ENCODE assay signal across 1 cellular context in the genomic region with DNA sequence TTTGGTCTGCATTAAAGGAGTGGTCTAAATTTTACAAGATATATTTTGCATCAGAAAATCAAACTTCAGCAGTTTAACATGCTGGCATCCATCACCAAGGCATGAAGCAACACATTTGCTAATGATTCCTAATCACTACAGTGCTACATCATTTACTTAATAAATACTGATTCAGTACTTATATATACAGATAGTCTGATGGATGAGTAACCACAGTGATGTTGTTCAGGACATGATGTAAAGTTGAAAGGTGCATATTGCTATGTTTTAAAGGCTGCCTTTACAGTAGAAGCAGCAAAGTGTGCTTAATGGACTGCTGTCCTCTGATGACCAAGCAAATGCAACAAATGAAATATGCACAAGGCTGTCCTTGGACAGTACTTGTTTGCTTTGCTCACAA.
A peak's percentile ranks its signal among the peaks of the same experiment; 100 is the strongest.
TF ChIP-seq lines count a peak whose summit lies in the region.

No MANE protein-coding gene starts in this region.

TF ChIP-seq in HepG2, 621 proteins besides CTCF, POLR2A, EP300 and RAD21:
- TF ChIP-seq SOX5 (CRISPR knock-in tag; IDR thresholded peaks at IDR 0.05; ENCODE audit: borderline replicate concordance) (no peak), ZFP36L1 (CRISPR knock-in tag; IDR thresholded peaks at IDR 0.05) (no peak), RBM22 (optimal IDR thresholded peaks at IDR 0.05; ENCODE audit: low read length) (peak; percentile 79)
- TF ChIP-seq, protein P1, sequence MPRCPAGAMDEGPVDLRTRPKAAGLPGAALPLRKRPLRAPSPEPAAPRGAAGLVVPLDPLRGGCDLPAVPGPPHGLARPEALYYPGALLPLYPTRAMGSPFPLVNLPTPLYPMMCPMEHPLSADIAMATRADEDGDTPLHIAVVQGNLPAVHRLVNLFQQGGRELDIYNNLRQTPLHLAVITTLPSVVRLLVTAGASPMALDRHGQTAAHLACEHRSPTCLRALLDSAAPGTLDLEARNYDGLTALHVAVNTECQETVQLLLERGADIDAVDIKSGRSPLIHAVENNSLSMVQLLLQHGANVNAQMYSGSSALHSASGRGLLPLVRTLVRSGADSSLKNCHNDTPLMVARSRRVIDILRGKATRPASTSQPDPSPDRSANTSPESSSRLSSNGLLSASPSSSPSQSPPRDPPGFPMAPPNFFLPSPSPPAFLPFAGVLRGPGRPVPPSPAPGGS (CRISPR knock-in tag; IDR thresholded peaks at IDR 0.05), result no peak
- TF ChIP-seq, protein P2, sequence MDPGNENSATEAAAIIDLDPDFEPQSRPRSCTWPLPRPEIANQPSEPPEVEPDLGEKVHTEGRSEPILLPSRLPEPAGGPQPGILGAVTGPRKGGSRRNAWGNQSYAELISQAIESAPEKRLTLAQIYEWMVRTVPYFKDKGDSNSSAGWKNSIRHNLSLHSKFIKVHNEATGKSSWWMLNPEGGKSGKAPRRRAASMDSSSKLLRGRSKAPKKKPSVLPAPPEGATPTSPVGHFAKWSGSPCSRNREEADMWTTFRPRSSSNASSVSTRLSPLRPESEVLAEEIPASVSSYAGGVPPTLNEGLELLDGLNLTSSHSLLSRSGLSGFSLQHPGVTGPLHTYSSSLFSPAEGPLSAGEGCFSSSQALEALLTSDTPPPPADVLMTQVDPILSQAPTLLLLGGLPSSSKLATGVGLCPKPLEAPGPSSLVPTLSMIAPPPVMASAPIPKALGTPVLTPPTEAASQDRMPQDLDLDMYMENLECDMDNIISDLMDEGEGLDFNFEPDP (CRISPR knock-in tag; conservative IDR thresholded peaks at IDR 0.05), result no peak
